15 cellular contexts compared by ENCODE assay signal in the genomic region with DNA sequence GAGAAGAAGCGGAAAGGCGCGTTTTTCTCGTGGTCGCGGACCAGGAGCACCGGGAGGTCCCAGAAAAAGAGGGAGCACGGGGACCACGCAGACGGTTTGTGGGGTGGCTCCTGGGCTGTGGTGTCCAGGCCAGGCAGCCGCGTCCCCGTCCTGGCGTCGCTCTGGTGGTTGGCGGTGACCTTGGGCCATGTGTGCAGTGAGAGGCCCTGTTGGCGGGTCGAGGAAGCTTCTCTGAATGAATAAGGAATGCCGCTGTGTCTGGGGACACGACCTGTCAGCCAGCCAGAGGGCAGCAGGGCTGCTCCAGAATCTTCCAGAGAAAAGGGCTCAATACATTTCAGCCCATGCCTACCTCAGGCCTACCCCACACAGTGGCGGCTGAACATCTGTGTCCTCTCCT. TPM values are rescaled to one million over a fixed set of nuclear protein-coding genes. Genes with fewer than 3 reads are reported as not detected.
"Had no signal": no experiment of that assay in that cellular context is flagged by ENCODE, and none has a peak within 500 bp of the region (broad histone marks: within the 10 kb centered on the region; RNA-seq: fewer than 3 reads in every experiment).

No MANE protein-coding gene starts in this region.

- H3K9me3 Mint-ChIP-seq: activated CD4-positive, alpha-beta memory T cell treated with anti-CD3 and anti-CD28 coated beads, Interleukin-2, amount 10 ng/mL, durations not matched to agents 7 days and 5 days; activated T-cell treated with anti-CD3 and anti-CD28 coated beads, Interleukin-2, amount 50 U/mL, for 72 hours; naive thymus-derived CD8-positive, alpha-beta T cell had no signal

- H3K27me3 Mint-ChIP-seq: activated CD4-positive, alpha-beta memory T cell treated with anti-CD3 and anti-CD28 coated beads, Interleukin-2, amount 10 ng/mL, durations not matched to agents 7 days and 5 days; activated CD4-positive, alpha-beta T cell treated with anti-CD3 and anti-CD28 coated beads for 36 hours; naive thymus-derived CD8-positive, alpha-beta T cell had no signal

- H3K27ac ChIP-seq: hepatocyte, tibial artery had no signal

- H3K4me1 ChIP-seq: tibial artery had no signal

- DNase-seq: activated CD4-positive, alpha-beta memory T cell treated with anti-CD3 and anti-CD28 coated beads, Interleukin-2, amount 10 ng/mL, durations not matched to agents 7 days and 5 days; activated CD4-positive, alpha-beta T cell treated with anti-CD3 and anti-CD28 coated beads for 36 hours; activated CD8-positive, alpha-beta memory T cell treated with anti-CD3 and anti-CD28 coated beads, Interleukin-2, amount 50 U/mL, for 4 hours; activated naive CD4-positive, alpha-beta T cell; activated T-cell treated with anti-CD3 and anti-CD28 coated beads, Interleukin-2, amount 50 U/mL, for 72 hours; central memory CD4-positive, alpha-beta T cell; cortex of kidney; erythroblast; small intestine; T-helper 9 cell had no signal

- H3K27ac Mint-ChIP-seq: activated CD4-positive, alpha-beta memory T cell treated with anti-CD3 and anti-CD28 coated beads, Interleukin-2, amount 10 ng/mL, durations not matched to agents 7 days and 5 days; activated CD4-positive, alpha-beta T cell treated with anti-CD3 and anti-CD28 coated beads for 36 hours; activated T-cell treated with anti-CD3 and anti-CD28 coated beads, Interleukin-2, amount 50 U/mL, for 72 hours had no signal

- H3K9me3 ChIP-seq: mucosa of descending colon, tibial artery had no signal

- H3K4me1 Mint-ChIP-seq: activated CD4-positive, alpha-beta memory T cell treated with anti-CD3 and anti-CD28 coated beads, Interleukin-2, amount 10 ng/mL, durations not matched to agents 7 days and 5 days; activated CD4-positive, alpha-beta T cell treated with anti-CD3 and anti-CD28 coated beads for 36 hours had no signal

- H3K27me3 ChIP-seq: hepatocyte, tibial artery had no signal

- H2AFZ ChIP-seq: hepatocyte had no signal

- H3K4me3 ChIP-seq: hepatocyte, mucosa of descending colon, tibial artery had no signal

- H3K79me2 ChIP-seq: hepatocyte had no signal

- H3K4me2 ChIP-seq: hepatocyte had no signal

- H3K4me3 Mint-ChIP-seq: activated CD4-positive, alpha-beta memory T cell treated with anti-CD3 and anti-CD28 coated beads, Interleukin-2, amount 10 ng/mL, durations not matched to agents 7 days and 5 days; activated CD4-positive, alpha-beta T cell treated with anti-CD3 and anti-CD28 coated beads for 36 hours; activated T-cell treated with anti-CD3 and anti-CD28 coated beads, Interleukin-2, amount 50 U/mL, for 72 hours; naive thymus-derived CD8-positive, alpha-beta T cell had no signal

- ATAC-seq: activated CD4-positive, alpha-beta T cell treated with anti-CD3 and anti-CD28 coated beads for 36 hours; activated T-cell treated with anti-CD3 and anti-CD28 coated beads, Interleukin-2, amount 50 U/mL, for 72 hours; naive thymus-derived CD8-positive, alpha-beta T cell had no signal

RNA-seq across cellular contexts. Expression of a gene that starts 24.3 kb away (rescaled TPM):
- total RNA-seq: activated CD4-positive, alpha-beta memory T cell treated with anti-CD3 and anti-CD28 coated beads, Interleukin-2, amount 10 ng/mL, durations not matched to agents 7 days and 5 days; activated CD4-positive, alpha-beta T cell treated with anti-CD3 and anti-CD28 coated beads for 36 hours; naive thymus-derived CD8-positive, alpha-beta T cell; omental fat pad had no signal
- polyA plus RNA-seq: naive thymus-derived CD8-positive, alpha-beta T cell had no signal

RNA-seq across cellular contexts. Expression of a gene that starts 45.7 kb away (rescaled TPM):
- total RNA-seq: activated CD4-positive, alpha-beta memory T cell treated with anti-CD3 and anti-CD28 coated beads, Interleukin-2, amount 10 ng/mL, durations not matched to agents 7 days and 5 days; activated CD4-positive, alpha-beta T cell treated with anti-CD3 and anti-CD28 coated beads for 36 hours; activated T-cell treated with anti-CD3 and anti-CD28 coated beads, Interleukin-2, amount 50 U/mL, for 72 hours; naive thymus-derived CD8-positive, alpha-beta T cell; omental fat pad had no signal
